In genomic region chr14:63205850-63206249, GRCh38 we compare ENCODE assay signal across 15 cellular contexts. TPM values are rescaled to one million over a fixed set of nuclear protein-coding genes. Genes with fewer than 3 reads are reported as not detected.
A peak's percentile ranks its signal among the peaks of the same experiment; 100 is the strongest.
DNase-seq lines count a peak whose midpoint lies in the region; TF ChIP-seq lines count a peak whose summit lies in the region.
"Had no signal": no experiment of that assay in that cellular context is flagged by ENCODE, and none has a peak within 500 bp of the region (broad histone marks: within the 10 kb centered on the region; RNA-seq: fewer than 3 reads in every experiment).

No MANE protein-coding gene starts in this region.

- peak overlapping the region; percentile 95 for H3K27ac ChIP-seq in left ventricle myocardium inferior (replicated peaks)
- H3K27ac ChIP-seq in dorsolateral prefrontal cortex = peak overlapping the region in 27 of 59 donors; percentile 7 to 93 (median 85)
- no peak overlapping the region for H3K27ac ChIP-seq in neural progenitor cell
- H3K27ac ChIP-seq in vagina = no peak overlapping the region

- H3K79me2 ChIP-seq in neural progenitor cell (ENCODE audit: low read depth) = no peaks in the 10 kb centered on the region

- no peak overlapping the region for H3K4me2 ChIP-seq in neural progenitor cell

- H3K27me3 ChIP-seq in left ventricle myocardium inferior (ENCODE audit: low read depth) (no peaks in the 10 kb centered on the region), dorsolateral prefrontal cortex (peaks cover 0 to 5% (median 0%) of the 10 kb centered on the region in 45 donors), neural progenitor cell (no peaks in the 10 kb centered on the region), vagina (no peaks in the 10 kb centered on the region)
- H3K27me3 ChIP-seq: testis had no signal

- H3K4me1 ChIP-seq in left ventricle myocardium inferior (peaks cover 54% of the 10 kb centered on the region), neural progenitor cell (peaks cover 19% of the 10 kb centered on the region), vagina (peaks cover 7% of the 10 kb centered on the region)

- TF ChIP-seq POLR2A in vagina (IDR thresholded peaks at IDR 0.05) = no peak

- H4K20me1 ChIP-seq in neural progenitor cell (ENCODE audit: low read depth) = no peaks in the 10 kb centered on the region

- H3K9me3 ChIP-seq in left ventricle myocardium inferior (replicated peaks) (no peaks in the 10 kb centered on the region), neural progenitor cell (ENCODE audit: low read depth) (no peaks in the 10 kb centered on the region), vagina (no peaks in the 10 kb centered on the region)
- H3K9me3 ChIP-seq: testis had no signal

- TF ChIP-seq CTCF in left ventricle myocardium inferior (IDR thresholded peaks at IDR 0.05; ENCODE audit: borderline replicate concordance) = no peak
- TF ChIP-seq CTCF in dorsolateral prefrontal cortex (IDR thresholded peaks at IDR 0.05 in 54 of 56, conservative IDR thresholded peaks at IDR 0.05 in 2 of 56; ENCODE audit: low read depth in 1 of 56, partially characterized antibody in 56 of 56) = no peak
- no peak for TF ChIP-seq CTCF in neural progenitor cell (IDR thresholded peaks at IDR 0.05)
- no peak for TF ChIP-seq CTCF in vagina (IDR thresholded peaks at IDR 0.05)

- DNase-seq in left ventricle myocardium inferior (no peak), cardiac septum (ENCODE audit: low spot score) (no peak), dorsolateral prefrontal cortex (no peak), neural progenitor cell (ENCODE audit: low spot score) (no peak), vagina (ENCODE audit: extremely low spot score in 2 of 2) (no peak), HUDEP-2 (lab: John Stamatoyannopoulos, UW; ENCODE audit: unreplicated experiment in 76 of 76) (no peak)
- no peak for DNase-seq in activated naive CD4-positive, alpha-beta T cell treated with anti-CD3 and anti-CD28 coated beads, Interleukin-2, amount 50 U/mL, for 16 hours
- DNase-seq in activated CD4-positive, alpha-beta T cell treated with anti-CD3 and anti-CD28 coated beads, Interleukin-2, amount 50 U/mL, for 4 hours = no peak
- DNase-seq: activated T-cell treated with anti-CD3 and anti-CD28 coated beads, Interleukin-2, amount 50 U/mL, for 1 hour; amygdala; head of caudate nucleus; NCI-H446 treated with DMSO at 0.1 percent for 48 hours; stimulated activated CD4-positive, alpha-beta T cell treated with anti-CD3 and anti-CD28 coated beads, Interleukin-12 subunit alpha, Interleukin-12 subunit beta, amount 100 ng/mL, for 4 hours; testis had no signal

- H2AFZ ChIP-seq in neural progenitor cell (replicated peaks) = no peak overlapping the region

- no peak overlapping the region for H3K27ac Mint-ChIP-seq in neural progenitor cell
- H3K27ac Mint-ChIP-seq: T-helper 1 cell treated with Interleukin-12 subunit alpha and Interleukin-12 subunit beta and Interleukin-4 antibody, amounts not matched to agents 30 μg/mL and 1 μg/mL, for 36 hours had no signal

- no peaks in the 10 kb centered on the region for H3K36me3 ChIP-seq in left ventricle myocardium inferior
- H3K36me3 ChIP-seq in neural progenitor cell = no peaks in the 10 kb centered on the region
- H3K36me3 ChIP-seq in vagina = no peaks in the 10 kb centered on the region

- H3K4me3 Mint-ChIP-seq in neural progenitor cell = peak overlapping the region; percentile 30
- H3K4me3 Mint-ChIP-seq: T-helper 1 cell treated with Interleukin-12 subunit alpha and Interleukin-12 subunit beta and Interleukin-4 antibody, amounts not matched to agents 30 μg/mL and 1 μg/mL, for 36 hours had no signal

- intact Hi-C loops in left ventricle myocardium inferior (cut with micrococcal nuclease) = no loop called here
- intact Hi-C loops in cardiac septum (cut with DNase I) = no loop called here
- intact Hi-C loops in dorsolateral prefrontal cortex (cut with DNase I) = no loop called here
- intact Hi-C loops in vagina (cut with DNase I) = no loop called here

- no peak overlapping the region for H3K9ac ChIP-seq in neural progenitor cell

- H3F3A ChIP-seq in neural progenitor cell (ENCODE audit: low read depth) = peaks cover 18% of the 10 kb centered on the region

- H3K4me3 ChIP-seq in left ventricle myocardium inferior = peak overlapping the region; percentile 67
- H3K4me3 ChIP-seq in dorsolateral prefrontal cortex = peak overlapping the region in 58 of 59 donors; percentile 1 to 73 (median 58)
- H3K4me3 ChIP-seq in neural progenitor cell = no peak overlapping the region
- H3K4me3 ChIP-seq in vagina = peak overlapping the region; percentile 46 to 51

- no peaks in the 10 kb centered on the region for H3K36me3 Mint-ChIP-seq in neural progenitor cell

- peaks cover 6% of the 10 kb centered on the region for H3K4me1 Mint-ChIP-seq in neural progenitor cell

- no peaks in the 10 kb centered on the region for H3K9me3 Mint-ChIP-seq in neural progenitor cell
- H3K9me3 Mint-ChIP-seq: T-helper 1 cell treated with Interleukin-12 subunit alpha and Interleukin-12 subunit beta and Interleukin-4 antibody, amounts not matched to agents 30 μg/mL and 1 μg/mL, for 36 hours had no signal

- H3K27me3 Mint-ChIP-seq in neural progenitor cell (ENCODE audit: insufficient read depth, low read depth) = no peaks in the 10 kb centered on the region

RNA-seq across cellular contexts. Expression of gene RHOJ, which starts 1.6 kb away (rescaled TPM):
- total RNA-seq in left ventricle myocardium inferior = 14.6 TPM
- 14.7 TPM for total RNA-seq in cardiac septum
- 10 to 100 TPM in 118 of 120 experiments, 1 to 10 TPM in 2; 7.1 to 73.8 (median 18.2) TPM for total RNA-seq in dorsolateral prefrontal cortex
- not detected in 2 replicates for total RNA-seq in neural progenitor cell (ENCODE audit: low replicate concordance)
- 10.8 TPM for total RNA-seq in vagina
